ENCODE assay signal across 9 cellular contexts in genomic region chr1:201904579-201904978, GRCh38. TPM values are rescaled to one million over a fixed set of nuclear protein-coding genes. Genes with fewer than 3 reads are reported as not detected.
DNase-seq lines count a peak whose midpoint lies in the region; ATAC-seq, FAIRE-seq and TF ChIP-seq lines count a peak whose summit lies in the region.
"Had no signal": no experiment of that assay in that cellular context is flagged by ENCODE, and none has a peak within 500 bp of the region (broad histone marks: within the 10 kb centered on the region; RNA-seq: fewer than 3 reads in every experiment).

No MANE protein-coding gene starts in this region.

- no peak overlapping the region for H4K5ac ChIP-seq in H1 (ENCODE audit: insufficient read length, low read depth, low read length)

- no peak for TF ChIP-seq RAD21 in H1 (IDR thresholded peaks at IDR 0.05 in 1 of 2, conservative IDR thresholded peaks at IDR 0.05 in 1 of 2; ENCODE audit: low read depth in 2 of 2, low read length in 2 of 2)

- ATAC-seq in HG03039 (IDR thresholded peaks at IDR 0.05; ENCODE audit: unreplicated experiment), result no peak

- TF ChIP-seq EP300 in H1 (IDR thresholded peaks at IDR 0.05; ENCODE audit: borderline replicate concordance in 1 of 2, low read depth in 2 of 2, low read length in 2 of 2), result no peak

- no peak for TF ChIP-seq POLR2A in H1 (IDR thresholded peaks at IDR 0.05; ENCODE audit: control extremely low read depth in 1 of 2, low read depth in 2 of 2, low read length in 2 of 2)

- H3K4me3 ChIP-seq in HUES48 (ENCODE audit: low read depth, low read length), result no peak overlapping the region
- no peak overlapping the region for H3K4me3 ChIP-seq in H1 (ENCODE audit: extremely low read depth in 1 of 4, insufficient read depth in 2 of 4, low read depth in 3 of 4, low read length in 4 of 4)
- H3K4me3 ChIP-seq in stomach smooth muscle (ENCODE audit: low read length in 2 of 2), result peak overlapping the region in 1 of 2 donors; percentile 29

- TF ChIP-seq CTCF in H1 (IDR thresholded peaks at IDR 0.05; ENCODE audit: control extremely low read depth in 1 of 3, insufficient read depth in 1 of 3, low read depth in 1 of 3, low read length in 3 of 3), result no peak

- H3K9ac ChIP-seq in HUES48 (ENCODE audit: low read depth, low read length) (no peak overlapping the region), H1 (replicated peaks in 1 of 4; ENCODE audit: extremely low read depth in 1 of 4, low read depth in 3 of 4, low read length in 3 of 4) (no peak overlapping the region; a peak in 1 of 7 replicates), stomach smooth muscle (ENCODE audit: low read length in 2 of 2) (peak overlapping the region; percentile 80 to 84)

- no peak overlapping the region for H4K91ac ChIP-seq in H1 (replicated peaks; ENCODE audit: insufficient read length, low read length)

- no peak overlapping the region; the same call in 1 of the 2 replicates for H2BK5ac ChIP-seq in H1 (ENCODE audit: low read depth, low read length)

- no peak overlapping the region; the same call in 1 of the 2 replicates for H3K18ac ChIP-seq in H1 (ENCODE audit: extremely low read depth, low read length)

- H3K14ac ChIP-seq in H1 (ENCODE audit: insufficient read length), result no peak overlapping the region

- H3K23me2 ChIP-seq in H1 (ENCODE audit: low read depth, low read length), result no peaks in the 10 kb centered on the region

- no peaks in the 10 kb centered on the region for H3K79me1 ChIP-seq in H1 (ENCODE audit: low read depth, low read length)

- POLR2A ChIA-PET in H1 (lab: Charles Lee; ENCODE audit: partially characterized antibody), result interaction anchor here (1.4 to 2.0 kb wide), 4 partner anchors 10 to 37 kb away, joined by 4 to 7 read pairs (median 5); no protein-coding TSS in a partner anchor

- H3K9me3 ChIP-seq in HUES48 (ENCODE audit: control insufficient read depth, insufficient read depth, low read length) (no peaks in the 10 kb centered on the region), H1 (ENCODE audit: insufficient read depth in 2 of 2, low read depth in 1 of 2, low read length in 1 of 2) (no peaks in the 10 kb centered on the region), stomach smooth muscle (ENCODE audit: control insufficient read depth in 2 of 2, low read length in 2 of 2) (no peaks in the 10 kb centered on the region)

- CTCF ChIA-PET in H1 (lab: Charles Lee; ENCODE audit: partially characterized antibody), result interaction anchor here (0.9 to 12.4 kb wide), 7 partner anchors 10 to 215 kb away, joined by 4 to 147 read pairs (median 5); partner anchors contain the start of gene LMOD1

- no peak overlapping the region for H2BK15ac ChIP-seq in H1 (ENCODE audit: low read length)

- H2AK5ac ChIP-seq in H1 (ENCODE audit: low read depth, low read length), result no peak overlapping the region

- no peak overlapping the region for H2AFZ ChIP-seq in H1 (ENCODE audit: low read length)

- peak overlapping the region; percentile 21 for H3K27ac ChIP-seq in HUES48 (ENCODE audit: low read depth, low read length)
- no peak overlapping the region for H3K27ac ChIP-seq in H1 (ENCODE audit: low read depth, low read length)
- H3K27ac ChIP-seq in stomach smooth muscle (ENCODE audit: low read length), result peak overlapping the region; percentile 99

- H4K8ac ChIP-seq in H1 (ENCODE audit: extremely low read depth, insufficient read depth, low read length), result no peak overlapping the region

- no peak overlapping the region for H2BK120ac ChIP-seq in H1 (replicated peaks; ENCODE audit: low read depth, low read length)

- FAIRE-seq in H1 (lab: Jason Lieb, UNC), result no peak

- no peaks in the 10 kb centered on the region for H3K79me2 ChIP-seq in H1 (ENCODE audit: control insufficient read depth in 1 of 2, insufficient read depth in 2 of 2, low read length in 2 of 2)

- H3K4me2 ChIP-seq in H1 (ENCODE audit: insufficient read depth in 1 of 2, low read depth in 2 of 2, low read length in 2 of 2), result no peak overlapping the region

- no peak overlapping the region for H2BK12ac ChIP-seq in H1 (ENCODE audit: low read depth, low read length)

- H3K36me3 ChIP-seq in HUES48 (ENCODE audit: control insufficient read depth, insufficient read depth, low read length) (no peaks in the 10 kb centered on the region), H1 (ENCODE audit: control insufficient read depth in 2 of 4, insufficient read depth in 4 of 4, low read length in 3 of 4) (no peaks in the 10 kb centered on the region), stomach smooth muscle (ENCODE audit: control insufficient read depth in 2 of 2, insufficient read depth in 2 of 2, low read length in 2 of 2) (peaks cover 18 to 19% of the 10 kb centered on the region in 2 donors)

- H3K27me3 ChIP-seq in HUES48 (ENCODE audit: control insufficient read depth, insufficient read depth, low read length), result no peaks in the 10 kb centered on the region
- H3K27me3 ChIP-seq in H1 (replicated peaks in 1 of 4; ENCODE audit: control insufficient read depth in 3 of 4, extremely low read depth in 1 of 4, insufficient read depth in 3 of 4, low read length in 3 of 4), result no peaks in the 10 kb centered on the region; a peak in 1 of 7 replicates
- H3K27me3 ChIP-seq in stomach smooth muscle (ENCODE audit: control insufficient read depth in 1 of 2, insufficient read depth in 2 of 2, low read length in 2 of 2), result no peaks in the 10 kb centered on the region

- H3K4me1 ChIP-seq in HUES48 (ENCODE audit: control insufficient read depth, insufficient read depth, low read length) (peaks cover 3% of the 10 kb centered on the region; the same call in 1 of the 2 replicates), H1 (replicated peaks in 1 of 4; ENCODE audit: control insufficient read depth in 3 of 4, insufficient read depth in 4 of 4, low read length in 3 of 4) (no peaks in the 10 kb centered on the region), stomach smooth muscle (ENCODE audit: control insufficient read depth, insufficient read depth, low read length) (peaks cover 89% of the 10 kb centered on the region)

- H4K20me1 ChIP-seq in H1 (replicated peaks in 1 of 2; ENCODE audit: control insufficient read depth in 1 of 2, insufficient read depth in 2 of 2, low read length in 2 of 2), result no peaks in the 10 kb centered on the region

- no peak for DNase-seq in H1 (ENCODE audit: low read depth in 1 of 2, low spot score in 2 of 2)
- peak; percentile 30 for DNase-seq in kidney tubule cell (ENCODE audit: low spot score)
- DNase-seq in cortex of kidney (lab: John Stamatoyannopoulos, UW), result no peak
- DNase-seq in activated CD4-positive, alpha-beta T cell treated with anti-CD3 and anti-CD28 coated beads, Interleukin-2, amount 50 U/mL, for 4 hours, result no peak
- DNase-seq in putamen (ENCODE audit: low spot score), result no peak
- DNase-seq: T1000 had no signal

- no peak overlapping the region for H3K23ac ChIP-seq in H1 (ENCODE audit: insufficient read length)

- H3K56ac ChIP-seq in H1 (replicated peaks; ENCODE audit: insufficient read length, low read depth, low read length), result no peak overlapping the region

- H2BK20ac ChIP-seq in H1 (ENCODE audit: low read length), result no peak overlapping the region

- WGBS in H1 (ENCODE audit: extremely low coverage in 1 of 2, insufficient coverage in 1 of 2, insufficient read length in 1 of 2, insufficient replicate concordance in 2 of 2, low coverage in 1 of 2, low lambda C conversion rate in 2 of 2, missing lambda C conversion rate in 1 of 2), 2 experiments, result 76% methylated on average over 6 of the region's 6 CpGs; no CpG with 5 or more reads in 1 of the 2 experiments

- no peak overlapping the region for H3K4ac ChIP-seq in H1 (replicated peaks; ENCODE audit: insufficient read length, low read depth, low read length)

TF ChIP-seq in H1, 55 proteins besides CTCF, POLR2A, EP300 and RAD21:
- TF ChIP-seq SRF (IDR thresholded peaks at IDR 0.05; ENCODE audit: low read depth, low read length), result peak; percentile 85
- TF ChIP-seq NRF1 (IDR thresholded peaks at IDR 0.05; ENCODE audit: low read depth, low read length), result no peak
- TF ChIP-seq CBX5 (IDR thresholded peaks at IDR 0.05; ENCODE audit: low read depth, low read length), result no peak
TF ChIP-seq in H1: peak in this region for 1.

RNA-seq across cellular contexts. Expression of gene SHISA4, which starts 15.9 kb away (rescaled TPM):
- total RNA-seq in H1 (2021; fragmentation: NEBNext Ultra II Directional; extraction: Animal tissue kit (Norgen Biotek cat#: 25700)), result 7.8 and 9.0 TPM in 2 replicates
- 28.9 and 36.0 TPM in 2 replicates for polyA plus RNA-seq in H1 (2011; rRNA removed)
- polyA plus RNA-seq in H1 (2011; cell fraction: cytosol; rRNA removed), result 17.8 TPM
- 22.1 TPM for polyA plus RNA-seq in H1 (2011; cell fraction: nucleus; rRNA removed)
- polyA plus RNA-seq in H1 (2012, experiment 1 of 2), result 5.1 to 13.0 TPM (median 12.0 TPM) in 4 replicates
- 15.8 TPM for polyA plus RNA-seq in H1 (2012, experiment 2 of 2)
- 8.7 TPM for polyA plus RNA-seq in H1 (2013, experiment 1 of 2)
- 9.9 TPM for polyA plus RNA-seq in H1 (2013, experiment 2 of 2)
- polyA minus RNA-seq in H1 (2011; rRNA and poly(A)+ RNA removed), result 7.3 and 7.7 TPM in 2 replicates
- polyA minus RNA-seq in H1 (2011; cell fraction: cytosol; rRNA and poly(A)+ RNA removed), result 5.1 TPM
- 2.7 TPM for polyA minus RNA-seq in H1 (2011; cell fraction: nucleus; rRNA and poly(A)+ RNA removed)

RNA-seq across cellular contexts. Expression of gene LMOD1, which starts 41.8 kb away (rescaled TPM):
- 0.82 and 1.4 TPM in 2 replicates for total RNA-seq in H1 (2021; fragmentation: NEBNext Ultra II Directional; extraction: Animal tissue kit (Norgen Biotek cat#: 25700))
- polyA plus RNA-seq in H1 (2011; rRNA removed), result 0.77 and 1.3 TPM in 2 replicates
- polyA plus RNA-seq in H1 (2011; cell fraction: cytosol; rRNA removed), result 1.4 TPM
- polyA plus RNA-seq in H1 (2011; cell fraction: nucleus; rRNA removed), result 2.4 TPM
- 1.6 to 1.8 TPM (median 1.6 TPM) in 4 replicates for polyA plus RNA-seq in H1 (2012, experiment 1 of 2)
- polyA plus RNA-seq in H1 (2012, experiment 2 of 2), result 0.73 TPM
- polyA plus RNA-seq in H1 (2013, experiment 1 of 2), result 0.77 TPM
- polyA plus RNA-seq in H1 (2013, experiment 2 of 2), result 0.61 TPM
- polyA minus RNA-seq in H1 (2011; rRNA and poly(A)+ RNA removed), result 2.2 and 3.1 TPM in 2 replicates
- 0.73 TPM for polyA minus RNA-seq in H1 (2011; cell fraction: cytosol; rRNA and poly(A)+ RNA removed)
- polyA minus RNA-seq in H1 (2011; cell fraction: nucleus; rRNA and poly(A)+ RNA removed), result 2.1 TPM

RNA-seq across cellular contexts. Expression of gene TIMM17A, which starts 50.7 kb away (rescaled TPM):
- 54.3 and 57.1 TPM in 2 replicates for total RNA-seq in H1 (2021; fragmentation: NEBNext Ultra II Directional; extraction: Animal tissue kit (Norgen Biotek cat#: 25700))
- 15.9 and 30.3 TPM in 2 replicates for polyA plus RNA-seq in H1 (2011; rRNA removed)
- polyA plus RNA-seq in H1 (2011; cell fraction: cytosol; rRNA removed), result 35.4 TPM
- 14.3 TPM for polyA plus RNA-seq in H1 (2011; cell fraction: nucleus; rRNA removed)
- 37.6 to 47.3 TPM (median 42.5 TPM) in 4 replicates for polyA plus RNA-seq in H1 (2012, experiment 1 of 2)
- polyA plus RNA-seq in H1 (2012, experiment 2 of 2), result 7.9 TPM
- polyA plus RNA-seq in H1 (2013, experiment 1 of 2), result 30.7 TPM
- 32.7 TPM for polyA plus RNA-seq in H1 (2013, experiment 2 of 2)
- 19.5 and 29.5 TPM in 2 replicates for polyA minus RNA-seq in H1 (2011; rRNA and poly(A)+ RNA removed)
- polyA minus RNA-seq in H1 (2011; cell fraction: cytosol; rRNA and poly(A)+ RNA removed), result 11.4 TPM
- 17.0 TPM for polyA minus RNA-seq in H1 (2011; cell fraction: nucleus; rRNA and poly(A)+ RNA removed)

Comparison
In these comparisons a context has a peak if more than half of its experiments do, and no peak if none do; other contexts are left out.
1. H3K9ac ChIP-seq: peak in stomach smooth muscle (2 of 2); none in HUES48 (single experiment) and H1 (0 of 4).